ENCODE assay signal across 1 cellular context in the genomic region with DNA sequence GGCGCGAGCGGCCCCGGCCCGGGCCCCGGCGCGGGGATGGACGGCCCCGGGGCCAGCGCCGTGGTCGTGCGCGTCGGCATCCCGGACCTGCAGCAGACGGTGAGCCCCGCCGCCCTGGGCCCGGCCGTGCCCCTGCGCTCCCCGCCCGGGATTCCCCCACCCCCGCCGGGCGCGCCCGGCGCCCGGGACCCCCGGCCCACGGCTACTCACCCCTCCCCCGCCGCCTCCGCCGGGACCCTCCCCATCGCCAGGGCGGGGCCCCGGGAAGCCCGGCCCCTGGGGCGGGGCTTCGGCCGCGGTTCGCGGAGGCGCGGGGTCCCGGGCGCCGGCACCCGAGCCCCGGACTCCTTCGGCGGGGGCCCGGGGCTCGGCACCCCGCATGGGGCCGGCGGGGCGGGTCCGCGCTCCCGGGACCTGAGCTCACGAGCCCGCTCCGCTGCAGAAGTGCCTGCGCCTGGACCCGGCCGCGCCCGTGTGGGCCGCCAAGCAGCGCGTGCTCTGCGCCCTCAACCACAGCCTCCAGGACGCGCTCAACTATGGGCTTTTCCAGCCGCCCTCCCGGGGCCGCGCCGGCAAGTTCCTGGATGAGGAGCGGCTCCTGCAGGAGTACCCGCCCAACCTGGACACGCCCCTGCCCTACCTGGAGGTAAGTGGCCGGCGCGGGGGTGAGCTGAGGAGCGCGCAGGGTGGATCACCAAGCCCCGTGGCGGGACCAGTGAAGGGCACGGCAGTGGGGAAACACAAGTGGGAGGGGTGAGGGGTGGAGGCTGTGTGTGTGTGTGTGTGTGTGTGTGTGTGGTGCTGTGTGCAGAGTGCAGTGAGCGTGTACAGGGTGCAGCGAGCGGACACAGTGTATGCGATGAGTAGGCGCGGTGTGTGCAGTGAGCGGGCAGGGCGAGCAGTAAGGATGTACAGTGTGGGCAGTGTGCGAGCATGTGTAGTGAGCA.
TF ChIP-seq lines count a peak whose summit lies in the region.

No MANE protein-coding gene starts in this region.

TF ChIP-seq in HepG2, 621 proteins besides CTCF, POLR2A, EP300 and RAD21 (continues in another document):
- TF ChIP-seq, protein P1, sequence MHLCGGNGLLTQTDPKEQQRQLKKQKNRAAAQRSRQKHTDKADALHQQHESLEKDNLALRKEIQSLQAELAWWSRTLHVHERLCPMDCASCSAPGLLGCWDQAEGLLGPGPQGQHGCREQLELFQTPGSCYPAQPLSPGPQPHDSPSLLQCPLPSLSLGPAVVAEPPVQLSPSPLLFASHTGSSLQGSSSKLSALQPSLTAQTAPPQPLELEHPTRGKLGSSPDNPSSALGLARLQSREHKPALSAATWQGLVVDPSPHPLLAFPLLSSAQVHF (CRISPR knock-in tag; IDR thresholded peaks at IDR 0.05) = no peak
- TF ChIP-seq ZNF296 (CRISPR knock-in tag; conservative IDR thresholded peaks at IDR 0.05) (no peak), ZNF773 (CRISPR knock-in tag; IDR thresholded peaks at IDR 0.05; ENCODE audit: borderline replicate concordance) (no peak), MAZ (IDR thresholded peaks at IDR 0.05; ENCODE audit: borderline replicate concordance, low read depth, low read length) (no peak), MAZ (CRISPR knock-in tag; IDR thresholded peaks at IDR 0.05; ENCODE audit: low read depth) (no peak), HOXA9 (CRISPR knock-in tag; IDR thresholded peaks at IDR 0.05; ENCODE audit: borderline replicate concordance) (no peak), ZNF263 (CRISPR knock-in tag; IDR thresholded peaks at IDR 0.05) (no peak), PHF21A (CRISPR knock-in tag; IDR thresholded peaks at IDR 0.05) (no peak), ATF7-NPFF (CRISPR knock-in tag; IDR thresholded peaks at IDR 0.05; ENCODE audit: low read depth) (0 out of 2 replicates have a peak, but pooled peaks have one; percentile 29), TARDBP (CRISPR knock-in tag; IDR thresholded peaks at IDR 0.05) (peak; percentile 13; the same call in 1 of the 2 replicates), ZNF558 (CRISPR knock-in tag; IDR thresholded peaks at IDR 0.05; ENCODE audit: borderline replicate concordance) (no peak), ZNF33A (CRISPR knock-in tag; IDR thresholded peaks at IDR 0.05; ENCODE audit: borderline replicate concordance) (no peak), POLR2AphosphoS2 (IDR thresholded peaks at IDR 0.05; ENCODE audit: low read depth, low read length) (no peak), DPF2 (CRISPR knock-in tag; IDR thresholded peaks at IDR 0.05; ENCODE audit: borderline replicate concordance, low read depth) (no peak), SRY (CRISPR knock-in tag; IDR thresholded peaks at IDR 0.05) (no peak), NFIB (CRISPR knock-in tag; IDR thresholded peaks at IDR 0.05; ENCODE audit: borderline replicate concordance) (no peak), PRPF4 (IDR thresholded peaks at IDR 0.05; ENCODE audit: low read depth, low read length, poor library complexity, severe bottlenecking) (no peak), HNRNPLL (IDR thresholded peaks at IDR 0.05; ENCODE audit: low read depth, low read length, poor library complexity, severe bottlenecking) (no peak), NR2F6 (IDR thresholded peaks at IDR 0.05) (no peak), NR2F6 (CRISPR knock-in tag; IDR thresholded peaks at IDR 0.05) (no peak), ZNF598 (CRISPR knock-in tag; IDR thresholded peaks at IDR 0.05; ENCODE audit: borderline replicate concordance) (no peak), ZNF7 (CRISPR knock-in tag; IDR thresholded peaks at IDR 0.05) (no peak), TBP (CRISPR knock-in tag; IDR thresholded peaks at IDR 0.05) (no peak), U2AF2 (IDR thresholded peaks at IDR 0.05; ENCODE audit: low read depth, low read length) (no peak), ZC3H4 (CRISPR knock-in tag; IDR thresholded peaks at IDR 0.05; ENCODE audit: borderline replicate concordance) (no peak), XRCC5 (optimal IDR thresholded peaks at IDR 0.05; ENCODE audit: low read length) (peak; percentile 16), RBM22 (optimal IDR thresholded peaks at IDR 0.05; ENCODE audit: low read length) (no peak), GLI4 (CRISPR knock-in tag; IDR thresholded peaks at IDR 0.05; ENCODE audit: borderline replicate concordance) (no peak), KLF9 (CRISPR knock-in tag; IDR thresholded peaks at IDR 0.05; ENCODE audit: low read depth) (no peak), ZNF781 (CRISPR knock-in tag; IDR thresholded peaks at IDR 0.05; ENCODE audit: borderline replicate concordance, not compliant biosample characterization) (no peak), RFX3 (CRISPR knock-in tag; IDR thresholded peaks at IDR 0.05) (no peak), ZNF333 (CRISPR knock-in tag; IDR thresholded peaks at IDR 0.05; ENCODE audit: borderline replicate concordance) (no peak), NCOR1 (IDR thresholded peaks at IDR 0.05; ENCODE audit: borderline replicate concordance, low read length) (no peak), TP53 (CRISPR knock-in tag; conservative IDR thresholded peaks at IDR 0.05) (no peak), KAT2B (IDR thresholded peaks at IDR 0.05; ENCODE audit: borderline replicate concordance, low read depth, low read length) (no peak), ZBTB3 (CRISPR knock-in tag; IDR thresholded peaks at IDR 0.05; ENCODE audit: borderline replicate concordance, low read depth) (peak; percentile 74; the same call in 1 of the 2 replicates), RXRB (CRISPR knock-in tag; IDR thresholded peaks at IDR 0.05; ENCODE audit: borderline replicate concordance) (no peak), SCMH1 (CRISPR knock-in tag; IDR thresholded peaks at IDR 0.05; ENCODE audit: borderline replicate concordance) (no peak), RARA (CRISPR knock-in tag; IDR thresholded peaks at IDR 0.05) (no peak)
- TF ChIP-seq, protein P2, sequence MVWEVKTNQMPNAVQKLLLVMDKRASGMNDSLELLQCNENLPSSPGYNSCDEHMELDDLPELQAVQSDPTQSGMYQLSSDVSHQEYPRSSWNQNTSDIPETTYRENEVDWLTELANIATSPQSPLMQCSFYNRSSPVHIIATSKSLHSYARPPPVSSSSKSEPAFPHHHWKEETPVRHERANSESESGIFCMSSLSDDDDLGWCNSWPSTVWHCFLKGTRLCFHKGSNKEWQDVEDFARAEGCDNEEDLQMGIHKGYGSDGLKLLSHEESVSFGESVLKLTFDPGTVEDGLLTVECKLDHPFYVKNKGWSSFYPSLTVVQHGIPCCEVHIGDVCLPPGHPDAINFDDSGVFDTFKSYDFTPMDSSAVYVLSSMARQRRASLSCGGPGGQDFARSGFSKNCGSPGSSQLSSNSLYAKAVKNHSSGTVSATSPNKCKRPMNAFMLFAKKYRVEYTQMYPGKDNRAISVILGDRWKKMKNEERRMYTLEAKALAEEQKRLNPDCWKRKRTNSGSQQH (CRISPR knock-in tag; IDR thresholded peaks at IDR 0.05; ENCODE audit: low read depth) = no peak
- TF ChIP-seq, protein P3, sequence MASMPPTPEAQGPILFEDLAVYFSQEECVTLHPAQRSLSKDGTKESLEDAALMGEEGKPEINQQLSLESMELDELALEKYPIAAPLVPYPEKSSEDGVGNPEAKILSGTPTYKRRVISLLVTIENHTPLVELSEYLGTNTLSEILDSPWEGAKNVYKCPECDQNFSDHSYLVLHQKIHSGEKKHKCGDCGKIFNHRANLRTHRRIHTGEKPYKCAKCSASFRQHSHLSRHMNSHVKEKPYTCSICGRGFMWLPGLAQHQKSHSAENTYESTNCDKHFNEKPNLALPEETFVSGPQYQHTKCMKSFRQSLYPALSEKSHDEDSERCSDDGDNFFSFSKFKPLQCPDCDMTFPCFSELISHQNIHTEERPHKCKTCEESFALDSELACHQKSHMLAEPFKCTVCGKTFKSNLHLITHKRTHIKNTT (CRISPR knock-in tag; IDR thresholded peaks at IDR 0.05) = no peak
- TF ChIP-seq, protein P4, sequence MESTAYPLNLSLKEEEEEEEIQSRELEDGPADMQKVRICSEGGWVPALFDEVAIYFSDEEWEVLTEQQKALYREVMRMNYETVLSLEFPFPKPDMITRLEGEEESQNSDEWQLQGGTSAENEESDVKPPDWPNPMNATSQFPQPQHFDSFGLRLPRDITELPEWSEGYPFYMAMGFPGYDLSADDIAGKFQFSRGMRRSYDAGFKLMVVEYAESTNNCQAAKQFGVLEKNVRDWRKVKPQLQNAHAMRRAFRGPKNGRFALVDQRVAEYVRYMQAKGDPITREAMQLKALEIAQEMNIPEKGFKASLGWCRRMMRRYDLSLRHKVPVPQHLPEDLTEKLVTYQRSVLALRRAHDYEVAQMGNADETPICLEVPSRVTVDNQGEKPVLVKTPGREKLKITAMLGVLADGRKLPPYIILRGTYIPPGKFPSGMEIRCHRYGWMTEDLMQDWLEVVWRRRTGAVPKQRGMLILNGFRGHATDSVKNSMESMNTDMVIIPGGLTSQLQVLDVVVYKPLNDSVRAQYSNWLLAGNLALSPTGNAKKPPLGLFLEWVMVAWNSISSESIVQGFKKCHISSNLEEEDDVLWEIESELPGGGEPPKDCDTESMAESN (CRISPR knock-in tag; conservative IDR thresholded peaks at IDR 0.05) = 0 out of 2 replicates have a peak, but pooled peaks have one; percentile 32
- TF ChIP-seq, protein P5, sequence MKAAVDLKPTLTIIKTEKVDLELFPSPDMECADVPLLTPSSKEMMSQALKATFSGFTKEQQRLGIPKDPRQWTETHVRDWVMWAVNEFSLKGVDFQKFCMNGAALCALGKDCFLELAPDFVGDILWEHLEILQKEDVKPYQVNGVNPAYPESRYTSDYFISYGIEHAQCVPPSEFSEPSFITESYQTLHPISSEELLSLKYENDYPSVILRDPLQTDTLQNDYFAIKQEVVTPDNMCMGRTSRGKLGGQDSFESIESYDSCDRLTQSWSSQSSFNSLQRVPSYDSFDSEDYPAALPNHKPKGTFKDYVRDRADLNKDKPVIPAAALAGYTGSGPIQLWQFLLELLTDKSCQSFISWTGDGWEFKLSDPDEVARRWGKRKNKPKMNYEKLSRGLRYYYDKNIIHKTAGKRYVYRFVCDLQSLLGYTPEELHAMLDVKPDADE (CRISPR knock-in tag; IDR thresholded peaks at IDR 0.05) = no peak
- TF ChIP-seq, protein P6, sequence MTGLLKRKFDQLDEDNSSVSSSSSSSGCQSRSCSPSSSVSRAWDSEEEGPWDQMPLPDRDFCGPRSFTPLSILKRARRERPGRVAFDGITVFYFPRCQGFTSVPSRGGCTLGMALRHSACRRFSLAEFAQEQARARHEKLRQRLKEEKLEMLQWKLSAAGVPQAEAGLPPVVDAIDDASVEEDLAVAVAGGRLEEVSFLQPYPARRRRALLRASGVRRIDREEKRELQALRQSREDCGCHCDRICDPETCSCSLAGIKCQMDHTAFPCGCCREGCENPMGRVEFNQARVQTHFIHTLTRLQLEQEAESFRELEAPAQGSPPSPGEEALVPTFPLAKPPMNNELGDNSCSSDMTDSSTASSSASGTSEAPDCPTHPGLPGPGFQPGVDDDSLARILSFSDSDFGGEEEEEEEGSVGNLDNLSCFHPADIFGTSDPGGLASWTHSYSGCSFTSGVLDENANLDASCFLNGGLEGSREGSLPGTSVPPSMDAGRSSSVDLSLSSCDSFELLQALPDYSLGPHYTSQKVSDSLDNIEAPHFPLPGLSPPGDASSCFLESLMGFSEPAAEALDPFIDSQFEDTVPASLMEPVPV (CRISPR knock-in tag; IDR thresholded peaks at IDR 0.05) = no peak; the same call in 1 of the 2 replicates
- TF ChIP-seq, protein P7, sequence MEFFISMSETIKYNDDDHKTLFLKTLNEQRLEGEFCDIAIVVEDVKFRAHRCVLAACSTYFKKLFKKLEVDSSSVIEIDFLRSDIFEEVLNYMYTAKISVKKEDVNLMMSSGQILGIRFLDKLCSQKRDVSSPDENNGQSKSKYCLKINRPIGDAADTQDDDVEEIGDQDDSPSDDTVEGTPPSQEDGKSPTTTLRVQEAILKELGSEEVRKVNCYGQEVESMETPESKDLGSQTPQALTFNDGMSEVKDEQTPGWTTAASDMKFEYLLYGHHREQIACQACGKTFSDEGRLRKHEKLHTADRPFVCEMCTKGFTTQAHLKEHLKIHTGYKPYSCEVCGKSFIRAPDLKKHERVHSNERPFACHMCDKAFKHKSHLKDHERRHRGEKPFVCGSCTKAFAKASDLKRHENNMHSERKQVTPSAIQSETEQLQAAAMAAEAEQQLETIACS (CRISPR knock-in tag; IDR thresholded peaks at IDR 0.05) = peak; percentile 68
- TF ChIP-seq, protein P8, sequence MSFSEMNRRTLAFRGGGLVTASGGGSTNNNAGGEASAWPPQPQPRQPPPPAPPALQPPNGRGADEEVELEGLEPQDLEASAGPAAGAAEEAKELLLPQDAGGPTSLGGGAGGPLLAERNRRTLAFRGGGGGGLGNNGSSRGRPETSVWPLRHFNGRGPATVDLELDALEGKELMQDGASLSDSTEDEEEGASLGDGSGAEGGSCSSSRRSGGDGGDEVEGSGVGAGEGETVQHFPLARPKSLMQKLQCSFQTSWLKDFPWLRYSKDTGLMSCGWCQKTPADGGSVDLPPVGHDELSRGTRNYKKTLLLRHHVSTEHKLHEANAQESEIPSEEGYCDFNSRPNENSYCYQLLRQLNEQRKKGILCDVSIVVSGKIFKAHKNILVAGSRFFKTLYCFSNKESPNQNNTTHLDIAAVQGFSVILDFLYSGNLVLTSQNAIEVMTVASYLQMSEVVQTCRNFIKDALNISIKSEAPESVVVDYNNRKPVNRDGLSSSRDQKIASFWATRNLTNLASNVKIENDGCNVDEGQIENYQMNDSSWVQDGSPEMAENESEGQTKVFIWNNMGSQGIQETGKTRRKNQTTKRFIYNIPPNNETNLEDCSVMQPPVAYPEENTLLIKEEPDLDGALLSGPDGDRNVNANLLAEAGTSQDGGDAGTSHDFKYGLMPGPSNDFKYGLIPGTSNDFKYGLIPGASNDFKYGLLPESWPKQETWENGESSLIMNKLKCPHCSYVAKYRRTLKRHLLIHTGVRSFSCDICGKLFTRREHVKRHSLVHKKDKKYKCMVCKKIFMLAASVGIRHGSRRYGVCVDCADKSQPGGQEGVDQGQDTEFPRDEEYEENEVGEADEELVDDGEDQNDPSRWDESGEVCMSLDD (CRISPR knock-in tag; IDR thresholded peaks at IDR 0.05; ENCODE audit: borderline replicate concordance) = no peak
- TF ChIP-seq, protein P9, sequence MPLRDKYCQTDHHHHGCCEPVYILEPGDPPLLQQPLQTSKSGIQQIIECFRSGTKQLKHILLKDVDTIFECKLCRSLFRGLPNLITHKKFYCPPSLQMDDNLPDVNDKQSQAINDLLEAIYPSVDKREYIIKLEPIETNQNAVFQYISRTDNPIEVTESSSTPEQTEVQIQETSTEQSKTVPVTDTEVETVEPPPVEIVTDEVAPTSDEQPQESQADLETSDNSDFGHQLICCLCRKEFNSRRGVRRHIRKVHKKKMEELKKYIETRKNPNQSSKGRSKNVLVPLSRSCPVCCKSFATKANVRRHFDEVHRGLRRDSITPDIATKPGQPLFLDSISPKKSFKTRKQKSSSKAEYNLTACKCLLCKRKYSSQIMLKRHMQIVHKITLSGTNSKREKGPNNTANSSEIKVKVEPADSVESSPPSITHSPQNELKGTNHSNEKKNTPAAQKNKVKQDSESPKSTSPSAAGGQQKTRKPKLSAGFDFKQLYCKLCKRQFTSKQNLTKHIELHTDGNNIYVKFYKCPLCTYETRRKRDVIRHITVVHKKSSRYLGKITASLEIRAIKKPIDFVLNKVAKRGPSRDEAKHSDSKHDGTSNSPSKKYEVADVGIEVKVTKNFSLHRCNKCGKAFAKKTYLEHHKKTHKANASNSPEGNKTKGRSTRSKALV (CRISPR knock-in tag; IDR thresholded peaks at IDR 0.05) = 0 out of 2 replicates have a peak, but pooled peaks have one; percentile 79
